Comparison of ENCODE assay signal across 21 cellular contexts in genomic region chr11:23711981-23712380, GRCh38.
"Had no signal": no experiment of that assay in that cellular context is flagged by ENCODE, and none has a peak within 500 bp of the region (broad histone marks: within the 10 kb centered on the region; RNA-seq: fewer than 3 reads in every experiment).

No MANE protein-coding gene starts in this region.

- DNase-seq: colonic mucosa; dermis blood vessel endothelial cell; esophagus squamous epithelium; foreskin fibroblast; glutamatergic neuron; mammary epithelial cell; mucosa of descending colon; naive thymus-derived CD8-positive, alpha-beta T cell; posterior cingulate gyrus; sigmoid colon; stimulated activated CD4-positive, alpha-beta T cell treated with anti-CD3 and anti-CD28 coated beads, Interleukin-2, amount 100 ng/mL, for 24 hours; stimulated activated CD4-positive, alpha-beta T cell treated with anti-CD3 and anti-CD28 coated beads, Interleukin-4, amount 100 ng/mL, for 4 hours; stimulated activated naive B cell treated with anti-CD40 and anti-IgM and Interleukin-4, amounts not matched to agents 10 μg/mL and 1 μg/mL and 100 μg/mL, for 72 hours; stimulated activated naive CD8-positive, alpha-beta T cell treated with anti-CD3 and anti-CD28 coated beads, Interleukin-15, amount 100 ng/mL, for 72 hours; testis; trophoblast cell had no signal

- H3K27me3 ChIP-seq: colonic mucosa, esophagus squamous epithelium, gastroesophageal sphincter, neutrophil, right atrium auricular region, sigmoid colon, testis had no signal

- H3K4me1 Mint-ChIP-seq: naive thymus-derived CD8-positive, alpha-beta T cell; stimulated activated naive B cell treated with anti-CD40 and anti-IgM and Interleukin-4, amounts not matched to agents 10 μg/mL and 1 μg/mL and 100 μg/mL, for 72 hours; stimulated activated naive CD8-positive, alpha-beta T cell treated with anti-CD3 and anti-CD28 coated beads, Interleukin-15, amount 100 ng/mL, for 72 hours had no signal

- H3K4me3 ChIP-seq: colonic mucosa, esophagus squamous epithelium, gastroesophageal sphincter, mucosa of descending colon, right atrium auricular region, sigmoid colon, skin epidermis, testis had no signal

- H3K27ac ChIP-seq: colonic mucosa, esophagus squamous epithelium, gastroesophageal sphincter, neutrophil, right atrium auricular region, sigmoid colon, skin epidermis, testis had no signal

- FAIRE-seq: urothelium cell line had no signal

- H3K4me1 ChIP-seq: colonic mucosa, esophagus squamous epithelium, gastroesophageal sphincter, right atrium auricular region, sigmoid colon, testis had no signal

- H3K27me3 Mint-ChIP-seq: stimulated activated naive B cell treated with anti-CD40 and anti-IgM and Interleukin-4, amounts not matched to agents 10 μg/mL and 1 μg/mL and 100 μg/mL, for 72 hours; stimulated activated naive CD8-positive, alpha-beta T cell treated with anti-CD3 and anti-CD28 coated beads, Interleukin-15, amount 100 ng/mL, for 72 hours had no signal

- H3K36me3 ChIP-seq: colonic mucosa, esophagus squamous epithelium, gastroesophageal sphincter, neutrophil, right atrium auricular region, sigmoid colon had no signal

- H3K9me3 ChIP-seq: colonic mucosa, gastroesophageal sphincter, mucosa of descending colon, neutrophil, sigmoid colon, testis had no signal

- H3K36me3 Mint-ChIP-seq: naive thymus-derived CD8-positive, alpha-beta T cell; stimulated activated naive B cell treated with anti-CD40 and anti-IgM and Interleukin-4, amounts not matched to agents 10 μg/mL and 1 μg/mL and 100 μg/mL, for 72 hours had no signal

- ATAC-seq: gastroesophageal sphincter; mucosa of descending colon; naive thymus-derived CD8-positive, alpha-beta T cell; stimulated activated naive B cell treated with anti-CD40 and anti-IgM and Interleukin-4, amounts not matched to agents 10 μg/mL and 1 μg/mL and 100 μg/mL, for 72 hours; stimulated activated naive CD8-positive, alpha-beta T cell treated with anti-CD3 and anti-CD28 coated beads, Interleukin-15, amount 100 ng/mL, for 72 hours had no signal

- H3K27ac Mint-ChIP-seq: naive thymus-derived CD8-positive, alpha-beta T cell; stimulated activated naive B cell treated with anti-CD40 and anti-IgM and Interleukin-4, amounts not matched to agents 10 μg/mL and 1 μg/mL and 100 μg/mL, for 72 hours; stimulated activated naive CD8-positive, alpha-beta T cell treated with anti-CD3 and anti-CD28 coated beads, Interleukin-15, amount 100 ng/mL, for 72 hours had no signal

- H3K4me3 Mint-ChIP-seq: naive thymus-derived CD8-positive, alpha-beta T cell; stimulated activated naive B cell treated with anti-CD40 and anti-IgM and Interleukin-4, amounts not matched to agents 10 μg/mL and 1 μg/mL and 100 μg/mL, for 72 hours; stimulated activated naive CD8-positive, alpha-beta T cell treated with anti-CD3 and anti-CD28 coated beads, Interleukin-15, amount 100 ng/mL, for 72 hours had no signal
